ENCODE assay signal across 1 cellular context in genomic region chr20:19823971-19824370, GRCh38.
TF ChIP-seq lines count a peak whose summit lies in the region.

No MANE protein-coding gene starts in this region.

TF ChIP-seq in HEK293T, 16 proteins besides CTCF, POLR2A, EP300 and RAD21 (continued from another document):
- TF ChIP-seq ELF4 (IDR thresholded peaks at IDR 0.05) (no peak), NFRKB (IDR thresholded peaks at IDR 0.05) (no peak), ARNT (IDR thresholded peaks at IDR 0.05) (no peak), FOXM1 (IDR thresholded peaks at IDR 0.05; ENCODE audit: borderline replicate concordance) (no peak), SUZ12 (IDR thresholded peaks at IDR 0.05) (no peak), FOXK2 (IDR thresholded peaks at IDR 0.05) (no peak)
TF ChIP-seq in HEK293T: peak in this region for 0.
